Comparison of ENCODE assay signal across 1 cellular context in genomic region chr17:30831663-30832437, GRCh38.
TF ChIP-seq lines count a peak whose summit lies in the region.

A gene with protein sequence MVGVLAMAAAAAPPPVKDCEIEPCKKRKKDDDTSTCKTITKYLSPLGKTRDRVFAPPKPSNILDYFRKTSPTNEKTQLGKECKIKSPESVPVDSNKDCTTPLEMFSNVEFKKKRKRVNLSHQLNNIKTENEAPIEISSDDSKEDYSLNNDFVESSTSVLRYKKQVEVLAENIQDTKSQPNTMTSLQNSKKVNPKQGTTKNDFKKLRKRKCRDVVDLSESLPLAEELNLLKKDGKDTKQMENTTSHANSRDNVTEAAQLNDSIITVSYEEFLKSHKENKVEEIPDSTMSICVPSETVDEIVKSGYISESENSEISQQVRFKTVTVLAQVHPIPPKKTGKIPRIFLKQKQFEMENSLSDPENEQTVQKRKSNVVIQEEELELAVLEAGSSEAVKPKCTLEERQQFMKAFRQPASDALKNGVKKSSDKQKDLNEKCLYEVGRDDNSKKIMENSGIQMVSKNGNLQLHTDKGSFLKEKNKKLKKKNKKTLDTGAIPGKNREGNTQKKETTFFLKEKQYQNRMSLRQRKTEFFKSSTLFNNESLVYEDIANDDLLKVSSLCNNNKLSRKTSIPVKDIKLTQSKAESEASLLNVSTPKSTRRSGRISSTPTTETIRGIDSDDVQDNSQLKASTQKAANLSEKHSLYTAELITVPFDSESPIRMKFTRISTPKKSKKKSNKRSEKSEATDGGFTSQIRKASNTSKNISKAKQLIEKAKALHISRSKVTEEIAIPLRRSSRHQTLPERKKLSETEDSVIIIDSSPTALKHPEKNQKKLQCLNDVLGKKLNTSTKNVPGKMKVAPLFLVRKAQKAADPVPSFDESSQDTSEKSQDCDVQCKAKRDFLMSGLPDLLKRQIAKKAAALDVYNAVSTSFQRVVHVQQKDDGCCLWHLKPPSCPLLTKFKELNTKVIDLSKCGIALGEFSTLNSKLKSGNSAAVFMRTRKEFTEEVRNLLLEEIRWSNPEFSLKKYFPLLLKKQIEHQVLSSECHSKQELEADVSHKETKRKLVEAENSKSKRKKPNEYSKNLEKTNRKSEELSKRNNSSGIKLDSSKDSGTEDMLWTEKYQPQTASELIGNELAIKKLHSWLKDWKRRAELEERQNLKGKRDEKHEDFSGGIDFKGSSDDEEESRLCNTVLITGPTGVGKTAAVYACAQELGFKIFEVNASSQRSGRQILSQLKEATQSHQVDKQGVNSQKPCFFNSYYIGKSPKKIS (N-terminal part only) (plus strand): TSS chr17:30831966. CDS start chr17:30832348, 382 bp downstream.

TF ChIP-seq in K562, 482 proteins besides CTCF, POLR2A, EP300 and RAD21 (continued from another document and continues in another):
- TF ChIP-seq HMGXB4 (CRISPR knock-in tag; IDR thresholded peaks at IDR 0.05) = peak; percentile 90
- TF ChIP-seq ILK (tag; IDR thresholded peaks at IDR 0.05; ENCODE audit: borderline replicate concordance, low read depth) = no peak
- TF ChIP-seq XRCC4 (IDR thresholded peaks at IDR 0.05; ENCODE audit: extremely low read depth, insufficient read depth, insufficient read length) = no peak
- no peak for TF ChIP-seq ZBTB8A (IDR thresholded peaks at IDR 0.05; ENCODE audit: partially characterized antibody)
- peak; percentile 74 for TF ChIP-seq NEUROD1 (IDR thresholded peaks at IDR 0.05; ENCODE audit: borderline replicate concordance, low read depth, low read length, partially characterized antibody)
- no peak for TF ChIP-seq NFYB (IDR thresholded peaks at IDR 0.05; ENCODE audit: extremely low read depth, insufficient read length)
- 0 out of 2 replicates have a peak, but pooled peaks have one; percentile 23 for TF ChIP-seq TCF7L2 (IDR thresholded peaks at IDR 0.05; ENCODE audit: low read depth, low read length)
- TF ChIP-seq, protein P1, sequence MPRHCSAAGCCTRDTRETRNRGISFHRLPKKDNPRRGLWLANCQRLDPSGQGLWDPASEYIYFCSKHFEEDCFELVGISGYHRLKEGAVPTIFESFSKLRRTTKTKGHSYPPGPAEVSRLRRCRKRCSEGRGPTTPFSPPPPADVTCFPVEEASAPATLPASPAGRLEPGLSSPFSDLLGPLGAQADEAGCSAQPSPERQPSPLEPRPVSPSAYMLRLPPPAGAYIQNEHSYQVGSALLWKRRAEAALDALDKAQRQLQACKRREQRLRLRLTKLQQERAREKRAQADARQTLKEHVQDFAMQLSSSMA (CRISPR knock-in tag; IDR thresholded peaks at IDR 0.05) = no peak
- TF ChIP-seq NKRF (IDR thresholded peaks at IDR 0.05; ENCODE audit: borderline replicate concordance) = peak; percentile 80
- TF ChIP-seq NFXL1 (CRISPR knock-in tag; IDR thresholded peaks at IDR 0.05) = no peak
- no peak for TF ChIP-seq MTF1 (CRISPR knock-in tag; IDR thresholded peaks at IDR 0.05; ENCODE audit: borderline replicate concordance)
- no peak for TF ChIP-seq HMG20B (CRISPR knock-in tag; IDR thresholded peaks at IDR 0.05)
- 0 out of 2 replicates have a peak, but pooled peaks have one; percentile 38 for TF ChIP-seq NBN (IDR thresholded peaks at IDR 0.05; ENCODE audit: low read depth)
- peak; percentile 41; the same call in 1 of the 2 replicates for TF ChIP-seq ZNF263 (CRISPR knock-in tag; IDR thresholded peaks at IDR 0.05; ENCODE audit: borderline replicate concordance)
- no peak for TF ChIP-seq TRIM28 (IDR thresholded peaks at IDR 0.05)
- no peak for TF ChIP-seq BRD4 (IDR thresholded peaks at IDR 0.05)
- TF ChIP-seq ZNF75A (CRISPR knock-in tag; IDR thresholded peaks at IDR 0.05) = no peak
- no peak for TF ChIP-seq ZNF280B (CRISPR knock-in tag; IDR thresholded peaks at IDR 0.05)
- TF ChIP-seq GATA2 (CRISPR knock-in tag; IDR thresholded peaks at IDR 0.05) = no peak
- TF ChIP-seq ELF2 (CRISPR knock-in tag; IDR thresholded peaks at IDR 0.05) = peak; percentile 54; the same call in 1 of the 2 replicates
- TF ChIP-seq SIRT6 (IDR thresholded peaks at IDR 0.05; ENCODE audit: low read depth, low read length) = no peak
- TF ChIP-seq HNRNPUL1 (IDR thresholded peaks at IDR 0.05; ENCODE audit: low read length) = no peak
- peak; percentile 87 for TF ChIP-seq MYBL2 (IDR thresholded peaks at IDR 0.05; ENCODE audit: low read depth)
- TF ChIP-seq MYBL2 (CRISPR knock-in tag; IDR thresholded peaks at IDR 0.05; ENCODE audit: borderline replicate concordance) = no peak
- TF ChIP-seq ZNF165 (CRISPR knock-in tag; IDR thresholded peaks at IDR 0.05; ENCODE audit: borderline replicate concordance) = no peak
- TF ChIP-seq CBFB (CRISPR knock-in tag; IDR thresholded peaks at IDR 0.05) = no peak
- TF ChIP-seq ZBED1 (IDR thresholded peaks at IDR 0.05) = no peak
- TF ChIP-seq ZBTB2 (IDR thresholded peaks at IDR 0.05) = peak; percentile 61
- TF ChIP-seq NCOA4 (IDR thresholded peaks at IDR 0.05; ENCODE audit: partially characterized antibody) = no peak
- no peak for TF ChIP-seq GABPB2 (CRISPR knock-in tag; conservative IDR thresholded peaks at IDR 0.05)
- TF ChIP-seq BHLHE40 (IDR thresholded peaks at IDR 0.05; ENCODE audit: low read length) = 0 out of 2 replicates have a peak, but pooled peaks have one; percentile 21
- TF ChIP-seq RUNX1 (IDR thresholded peaks at IDR 0.05; ENCODE audit: low read depth) = no peak
- no peak; the same call in 1 of the 2 replicates for TF ChIP-seq ZNF384 (IDR thresholded peaks at IDR 0.05; ENCODE audit: low read depth, low read length)
- TF ChIP-seq ZNF24 (IDR thresholded peaks at IDR 0.05) = peak; percentile 72
- TF ChIP-seq, protein P2, sequence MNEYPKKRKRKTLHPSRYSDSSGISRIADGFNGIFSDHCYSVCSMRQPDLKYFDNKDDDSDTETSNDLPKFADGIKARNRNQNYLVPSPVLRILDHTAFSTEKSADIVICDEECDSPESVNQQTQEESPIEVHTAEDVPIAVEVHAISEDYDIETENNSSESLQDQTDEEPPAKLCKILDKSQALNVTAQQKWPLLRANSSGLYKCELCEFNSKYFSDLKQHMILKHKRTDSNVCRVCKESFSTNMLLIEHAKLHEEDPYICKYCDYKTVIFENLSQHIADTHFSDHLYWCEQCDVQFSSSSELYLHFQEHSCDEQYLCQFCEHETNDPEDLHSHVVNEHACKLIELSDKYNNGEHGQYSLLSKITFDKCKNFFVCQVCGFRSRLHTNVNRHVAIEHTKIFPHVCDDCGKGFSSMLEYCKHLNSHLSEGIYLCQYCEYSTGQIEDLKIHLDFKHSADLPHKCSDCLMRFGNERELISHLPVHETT (CRISPR knock-in tag; conservative IDR thresholded peaks at IDR 0.05 in 1 of 2, IDR thresholded peaks at IDR 0.05 in 1 of 2) = no peak
- TF ChIP-seq POLR2AphosphoS2 (IDR thresholded peaks at IDR 0.05; ENCODE audit: low read length) = no peak
- TF ChIP-seq CBX1 (IDR thresholded peaks at IDR 0.05; ENCODE audit: low read depth) = no peak; the same call in 1 of the 2 replicates
- TF ChIP-seq ZC3H4 (CRISPR knock-in tag; IDR thresholded peaks at IDR 0.05; ENCODE audit: borderline replicate concordance) = no peak
- no peak for TF ChIP-seq ZNF133 (CRISPR knock-in tag; IDR thresholded peaks at IDR 0.05)
- no peak for TF ChIP-seq SNIP1 (IDR thresholded peaks at IDR 0.05; ENCODE audit: low read depth)
- TF ChIP-seq PHTF2 (CRISPR knock-in tag; IDR thresholded peaks at IDR 0.05) = no peak
- peak; percentile 63; the same call in 1 of the 2 replicates for TF ChIP-seq GTF2E2 (tag; IDR thresholded peaks at IDR 0.05)
- TF ChIP-seq SETDB1 (IDR thresholded peaks at IDR 0.05; ENCODE audit: low read length) = no peak
- no peak for TF ChIP-seq SAFB2 (IDR thresholded peaks at IDR 0.05; ENCODE audit: borderline replicate concordance, low read depth, low read length, severe bottlenecking)
- no peak for TF ChIP-seq TSC22D4 (tag; IDR thresholded peaks at IDR 0.05)
- peak; percentile 72 for TF ChIP-seq HMBOX1 (IDR thresholded peaks at IDR 0.05)
- TF ChIP-seq USF2 (CRISPR knock-in tag; IDR thresholded peaks at IDR 0.05) = no peak; the same call in 1 of the 2 replicates
- TF ChIP-seq HDAC8 (tag; IDR thresholded peaks at IDR 0.05) = no peak
- TF ChIP-seq MLX (CRISPR knock-in tag; conservative IDR thresholded peaks at IDR 0.05) = 0 out of 4 replicates have a peak, but pooled peaks of 1 of the 2 experiments have one; percentile 72
- TF ChIP-seq MTA2 (IDR thresholded peaks at IDR 0.05; ENCODE audit: low read depth) = no peak
- peak; percentile 82; the same call in 1 of the 2 replicates for TF ChIP-seq L3MBTL2 (IDR thresholded peaks at IDR 0.05)
- TF ChIP-seq, protein P3, sequence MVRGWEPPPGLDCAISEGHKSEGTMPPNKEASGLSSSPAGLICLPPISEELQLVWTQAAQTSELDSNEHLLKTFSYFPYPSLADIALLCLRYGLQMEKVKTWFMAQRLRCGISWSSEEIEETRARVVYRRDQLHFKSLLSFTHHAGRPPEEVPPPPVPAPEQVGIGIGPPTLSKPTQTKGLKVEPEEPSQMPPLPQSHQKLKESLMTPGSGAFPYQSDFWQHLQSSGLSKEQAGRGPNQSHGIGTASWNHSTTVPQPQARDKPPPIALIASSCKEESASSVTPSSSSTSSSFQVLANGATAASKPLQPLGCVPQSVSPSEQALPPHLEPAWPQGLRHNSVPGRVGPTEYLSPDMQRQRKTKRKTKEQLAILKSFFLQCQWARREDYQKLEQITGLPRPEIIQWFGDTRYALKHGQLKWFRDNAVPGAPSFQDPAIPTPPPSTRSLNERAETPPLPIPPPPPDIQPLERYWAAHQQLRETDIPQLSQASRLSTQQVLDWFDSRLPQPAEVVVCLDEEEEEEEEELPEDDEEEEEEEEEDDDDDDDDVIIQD (CRISPR knock-in tag; IDR thresholded peaks at IDR 0.05) = no peak
- peak; percentile 72 for TF ChIP-seq PHF20 (IDR thresholded peaks at IDR 0.05; ENCODE audit: partially characterized antibody)
